ENCODE assay signal across 16 cellular contexts in the genomic region with DNA sequence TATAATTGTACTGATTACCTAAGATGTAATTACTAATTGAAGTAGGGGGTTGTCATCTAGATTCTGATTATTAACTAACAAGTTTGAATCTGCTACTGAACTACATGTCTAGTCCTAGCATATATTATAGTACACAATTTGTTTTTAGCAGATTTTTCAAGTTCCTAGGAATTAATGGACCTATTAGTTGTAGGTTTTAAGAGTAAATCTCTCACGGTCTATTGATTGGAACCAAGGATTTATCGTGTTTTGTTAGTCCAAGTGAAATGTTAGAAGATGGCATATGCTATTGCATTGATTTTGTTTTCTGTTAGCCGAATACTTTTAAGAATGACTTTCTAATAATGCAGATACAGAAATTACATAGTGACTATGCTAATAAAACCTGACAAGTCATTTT. TPM values are rescaled to one million over a fixed set of nuclear protein-coding genes. Genes with fewer than 3 reads are reported as not detected.
DNase-seq lines count a peak whose midpoint lies in the region; ATAC-seq, FAIRE-seq and TF ChIP-seq lines count a peak whose summit lies in the region.
"Had no signal": no experiment of that assay in that cellular context is flagged by ENCODE, and none has a peak within 500 bp of the region (broad histone marks: within the 10 kb centered on the region; RNA-seq: fewer than 3 reads in every experiment).

No MANE protein-coding gene starts in this region.

- H3K4me1 ChIP-seq in kidney (ENCODE audit: control insufficient read depth in 1 of 2, insufficient read depth in 1 of 2, low read depth in 1 of 2, low read length in 2 of 2): peaks cover 0 to 4% of the 10 kb centered on the region in 2 donors

- DNase-seq in NCI-H82 (lab: John Stamatoyannopoulos, UW) (peak; percentile 44), WERI-Rb-1 (no peak), kidney (no peak), renal cortical epithelial cell (ENCODE audit: low read depth) (peak; percentile 78), HPDE6-E6E7 (ENCODE audit: extremely low spot score) (no peak), Ammon's horn (ENCODE audit: low spot score) (no peak)
- no peak for DNase-seq in stimulated activated CD4-positive, alpha-beta T cell treated with anti-CD3 and anti-CD28 coated beads, Interleukin-15, amount 100 ng/mL, for 24 hours
- DNase-seq: 8988T; AML-193; CD4-positive, CD25-positive, alpha-beta regulatory T cell; DMS 273 treated with DMSO at 0.1 percent for 48 hours; GM23248 had no signal

- TF ChIP-seq CTCF in WERI-Rb-1 (IDR thresholded peaks at IDR 0.05; ENCODE audit: low read depth, low read length) (no peak), kidney (IDR thresholded peaks at IDR 0.05; ENCODE audit: borderline replicate concordance, extremely low read depth, insufficient read depth) (no peak)

- FAIRE-seq in kidney (lab: Jason Lieb, UNC): peak; percentile 8
- FAIRE-seq: H54 had no signal

- intact Hi-C loops in kidney (cut with DNase I): no loop called here

- H3K9me3 ChIP-seq in WERI-Rb-1 (ENCODE audit: severe bottlenecking) (no peaks in the 10 kb centered on the region), kidney (ENCODE audit: control insufficient read depth in 1 of 2, low read length in 2 of 2) (no peaks in the 10 kb centered on the region)

- no peak for ATAC-seq in HG02763 (IDR thresholded peaks at IDR 0.05; ENCODE audit: unreplicated experiment)
- ATAC-seq: HCT116 had no signal

- H3K9ac ChIP-seq in kidney (ENCODE audit: low read length in 2 of 2): no peak overlapping the region
- H3K9ac ChIP-seq: BLaER1 treated with 17β-estradiol and CSF1 and Interleukin-3, amounts not matched to agents 10 nM and 100 nM; GM23248 had no signal

- H3K4me3 ChIP-seq in WERI-Rb-1 (ENCODE audit: low read depth, low read length) (no peak overlapping the region; the same call in none of the 2 replicates), kidney (ENCODE audit: low read length in 2 of 2) (no peak overlapping the region)
- H3K4me3 ChIP-seq: BLaER1 treated with 17β-estradiol and CSF1 and Interleukin-3, amounts not matched to agents 10 nM and 100 nM; GM23248 had no signal

- no peaks in the 10 kb centered on the region for H3K27me3 ChIP-seq in WERI-Rb-1 (ENCODE audit: insufficient read depth, low read depth, severe bottlenecking)
- H3K27me3 ChIP-seq: BLaER1 treated with 17β-estradiol and CSF1 and Interleukin-3, amounts not matched to agents 10 nM and 100 nM had no signal

- H3K36me3 ChIP-seq in WERI-Rb-1: no peaks in the 10 kb centered on the region
- H3K36me3 ChIP-seq in kidney (ENCODE audit: control insufficient read depth in 1 of 2, insufficient read depth in 2 of 2, low read length in 2 of 2): no peaks in the 10 kb centered on the region
- H3K36me3 ChIP-seq: BLaER1 treated with 17β-estradiol and CSF1 and Interleukin-3, amounts not matched to agents 10 nM and 100 nM had no signal

- H3K27ac ChIP-seq in WERI-Rb-1 (peak overlapping the region; percentile 71), kidney (ENCODE audit: low read depth in 2 of 2, low read length in 2 of 2) (no peak overlapping the region)
- H3K27ac ChIP-seq: BLaER1 treated with 17β-estradiol and CSF1 and Interleukin-3, amounts not matched to agents 10 nM and 100 nM; GM23248 had no signal

RNA-seq across cellular contexts. Expression of a gene that starts 20.8 kb away (rescaled TPM):
- total RNA-seq in kidney: 62.3 TPM
- polyA plus RNA-seq in kidney (ENCODE audit: insufficient read depth, low read depth, low replicate concordance): 10.2 TPM
- total RNA-seq in renal cortical epithelial cell: 58.7 and 118 TPM in 2 replicates

Comparison
In these comparisons a context has a peak if more than half of its experiments do, and no peak if none do; other contexts are left out.
1. DNase-seq: peak in NCI-H82 (single experiment) and renal cortical epithelial cell (single experiment); none in WERI-Rb-1 (single experiment), kidney (single experiment), HPDE6-E6E7 (single experiment), Ammon's horn (single experiment) and stimulated activated CD4-positive, alpha-beta T cell treated with anti-CD3 and anti-CD28 coated beads, Interleukin-15, amount 100 ng/mL, for 24 hours (single experiment).